Comparison of ENCODE assay signal across 31 cellular contexts in genomic region chr13:100213576-100213975, GRCh38.
"Had no signal": no experiment of that assay in that cellular context is flagged by ENCODE, and none has a peak within 500 bp of the region (broad histone marks: within the 10 kb centered on the region; RNA-seq: fewer than 3 reads in every experiment).

No MANE protein-coding gene starts in this region.

- DNase-seq: activated CD4-positive, alpha-beta memory T cell treated with anti-CD3 and anti-CD28 coated beads, Interleukin-2, amount 10 ng/mL, durations not matched to agents 7 days and 5 days; activated CD4-positive, alpha-beta T cell treated with anti-CD3 and anti-CD28 coated beads for 1 hour; activated CD4-positive, alpha-beta T cell treated with anti-CD3 and anti-CD28 coated beads, Interleukin-2, amount 10 ng/mL, durations not matched to agents 7 days and 5 days; activated gamma-delta T cell treated with Interleukin-2 at 50 U/mL for 16 hours; activated T-cell treated with anti-CD3 and anti-CD28 coated beads, Interleukin-2, amount 50 U/mL, for 4 hours; aorta; body of pancreas; gastrocnemius medialis; glutamatergic neuron; islet precursor cell; left ventricle myocardium inferior; mucosa of descending colon; ovary; retina; stimulated activated CD4-positive, alpha-beta T cell treated with anti-CD3 and anti-CD28 coated beads, Interleukin-12 subunit alpha, Interleukin-12 subunit beta, amount 100 ng/mL, for 4 hours; stimulated activated CD4-positive, alpha-beta T cell treated with anti-CD3 and anti-CD28 coated beads, Interleukin-4, amount 100 ng/mL, for 1 hour; stimulated activated naive CD8-positive, alpha-beta T cell treated with anti-CD3 and anti-CD28 coated beads, Interleukin-15, Interleukin-2, amounts not matched to agents 100 U/mL and 50 U/mL, for 24 hours; T-helper 17 cell; T1000; testis; trophoblast cell; WERI-Rb-1 had no signal

- H3K27me3 Mint-ChIP-seq: activated CD4-positive, alpha-beta memory T cell treated with anti-CD3 and anti-CD28 coated beads, Interleukin-2, amount 10 ng/mL, durations not matched to agents 7 days and 5 days; activated CD4-positive, alpha-beta T cell treated with anti-CD3 and anti-CD28 coated beads, Interleukin-2, amount 10 ng/mL, durations not matched to agents 7 days and 5 days; activated T-helper 17 cell treated with anti-CD3 and anti-CD28 coated beads, Interleukin-2, amount 50 U/mL, for 72 hours; natural killer cell treated with Interleukin-12 subunit alpha and Interleukin-12 subunit beta and Interleukin-15 and Interleukin-18, amount 100 ng/mL, for 72 hours; progenitor cell of endocrine pancreas; T-helper 17 cell had no signal

- H3K4me3 ChIP-seq: body of pancreas, esophagus muscularis mucosa, gastrocnemius medialis, left ventricle myocardium inferior, lung, mucosa of descending colon, ovary, skin epidermis, testis had no signal

- H3K36me3 ChIP-seq: ovary had no signal

- H3K27ac ChIP-seq: body of pancreas, esophagus muscularis mucosa, gastrocnemius medialis, left ventricle myocardium inferior, ovary, skin epidermis, testis, WERI-Rb-1 had no signal

- H3K4me1 ChIP-seq: body of pancreas, esophagus muscularis mucosa, gastrocnemius medialis, left ventricle myocardium inferior, testis had no signal

- H3K9me3 Mint-ChIP-seq: activated CD4-positive, alpha-beta memory T cell treated with anti-CD3 and anti-CD28 coated beads, Interleukin-2, amount 10 ng/mL, durations not matched to agents 7 days and 5 days; activated CD4-positive, alpha-beta T cell treated with anti-CD3 and anti-CD28 coated beads, Interleukin-2, amount 10 ng/mL, durations not matched to agents 7 days and 5 days had no signal

- H3K9me3 ChIP-seq: body of pancreas, esophagus muscularis mucosa, gastrocnemius medialis, mucosa of descending colon, ovary, testis had no signal

- H3K27me3 ChIP-seq: body of pancreas, esophagus muscularis mucosa, gastrocnemius medialis, ovary, testis had no signal

- H3K27ac Mint-ChIP-seq: activated CD4-positive, alpha-beta memory T cell treated with anti-CD3 and anti-CD28 coated beads, Interleukin-2, amount 10 ng/mL, durations not matched to agents 7 days and 5 days; activated CD4-positive, alpha-beta T cell treated with anti-CD3 and anti-CD28 coated beads, Interleukin-2, amount 10 ng/mL, durations not matched to agents 7 days and 5 days; activated naive CD4-positive, alpha-beta T cell treated with anti-CD3 and anti-CD28 coated beads, Interleukin-2, amount 50 U/mL, for 72 hours; activated T-helper 17 cell treated with anti-CD3 and anti-CD28 coated beads, Interleukin-2, amount 50 U/mL, for 72 hours; natural killer cell treated with Interleukin-12 subunit alpha and Interleukin-12 subunit beta and Interleukin-15 and Interleukin-18, amount 100 ng/mL, for 72 hours; progenitor cell of endocrine pancreas; T-helper 17 cell had no signal

- FAIRE-seq: endothelial cell of umbilical vein, urothelium cell line had no signal

- H3K4me3 Mint-ChIP-seq: activated CD4-positive, alpha-beta memory T cell treated with anti-CD3 and anti-CD28 coated beads, Interleukin-2, amount 10 ng/mL, durations not matched to agents 7 days and 5 days; activated CD4-positive, alpha-beta T cell treated with anti-CD3 and anti-CD28 coated beads, Interleukin-2, amount 10 ng/mL, durations not matched to agents 7 days and 5 days; activated T-cell treated with anti-CD3 and anti-CD28 coated beads, Interleukin-2, amount 50 U/mL, for 4 hours; activated T-helper 17 cell treated with anti-CD3 and anti-CD28 coated beads, Interleukin-2, amount 50 U/mL, for 72 hours; natural killer cell treated with Interleukin-12 subunit alpha and Interleukin-12 subunit beta and Interleukin-15 and Interleukin-18, amount 100 ng/mL, for 72 hours; T-helper 17 cell had no signal
